ENCODE assay signal across 8 cellular contexts in genomic region chr5:132714456-132715307, GRCh38. TPM values are rescaled to one million over a fixed set of nuclear protein-coding genes. Genes with fewer than 3 reads are reported as not detected.
DNase-seq lines count a peak whose midpoint lies in the region; ATAC-seq and TF ChIP-seq lines count a peak whose summit lies in the region.

No MANE protein-coding gene starts in this region.

- H3K4me2 ChIP-seq in neural progenitor cell, result no peak overlapping the region

- H3K27me3 ChIP-seq in breast epithelium, result no peaks in the 10 kb centered on the region
- no peaks in the 10 kb centered on the region for H3K27me3 ChIP-seq in neural progenitor cell

- H3K4me1 Mint-ChIP-seq in neural progenitor cell, result no peaks in the 10 kb centered on the region

- intact Hi-C loops in breast epithelium (cut with DNase I; ENCODE audit: low total_unique reads), result no loop called here

- H3K36me3 Mint-ChIP-seq in neural progenitor cell, result peaks cover 10% of the 10 kb centered on the region

- H3K27ac ChIP-seq in breast epithelium, result no peak overlapping the region
- H3K27ac ChIP-seq in neural progenitor cell, result no peak overlapping the region

- no peak overlapping the region for H3K4me3 Mint-ChIP-seq in neural progenitor cell

- H3K27me3 Mint-ChIP-seq in neural progenitor cell (ENCODE audit: insufficient read depth, low read depth), result no peaks in the 10 kb centered on the region

- no peak for TF ChIP-seq POLR2A in breast epithelium (IDR thresholded peaks at IDR 0.05)

- H3K79me2 ChIP-seq in neural progenitor cell (ENCODE audit: low read depth), result no peaks in the 10 kb centered on the region

- no peak overlapping the region for H2AFZ ChIP-seq in neural progenitor cell (replicated peaks)

- H3K9me3 ChIP-seq in breast epithelium (no peaks in the 10 kb centered on the region), neural progenitor cell (ENCODE audit: low read depth) (no peaks in the 10 kb centered on the region)

- H3K9me3 Mint-ChIP-seq in neural progenitor cell, result no peaks in the 10 kb centered on the region

- no peak overlapping the region for H3K9ac ChIP-seq in neural progenitor cell

- TF ChIP-seq CTCF in breast epithelium (IDR thresholded peaks at IDR 0.05) (peak in 2 of 3 donors; percentile 34 to 43), neural progenitor cell (IDR thresholded peaks at IDR 0.05) (peak; percentile 53)

- H4K20me1 ChIP-seq in neural progenitor cell (ENCODE audit: low read depth), result no peaks in the 10 kb centered on the region

- peaks cover 3% of the 10 kb centered on the region for H3F3A ChIP-seq in neural progenitor cell (ENCODE audit: low read depth)

- peak; percentile 52 for DNase-seq in ELR (ENCODE audit: low read depth)
- peak; percentile 10 for DNase-seq in LHCN-M2 (ENCODE audit: low read depth)
- DNase-seq in breast epithelium (ENCODE audit: low spot score in 2 of 2), result no peak
- DNase-seq in neural progenitor cell (ENCODE audit: low spot score), result no peak
- no peak for DNase-seq in globus pallidus (ENCODE audit: low spot score)
- DNase-seq in germinal center (ENCODE audit: low spot score), result no peak

- no peaks in the 10 kb centered on the region for H3K36me3 ChIP-seq in breast epithelium
- H3K36me3 ChIP-seq in neural progenitor cell, result peaks cover 4% of the 10 kb centered on the region

- ATAC-seq in GM18867 (IDR thresholded peaks at IDR 0.05; ENCODE audit: unreplicated experiment) (no peak), GM21576 (IDR thresholded peaks at IDR 0.05; ENCODE audit: unreplicated experiment) (no peak)

- H3K4me1 ChIP-seq in breast epithelium (no peaks in the 10 kb centered on the region), neural progenitor cell (no peaks in the 10 kb centered on the region)

- H3K4me3 ChIP-seq in breast epithelium (no peak overlapping the region), neural progenitor cell (no peak overlapping the region)

- H3K27ac Mint-ChIP-seq in neural progenitor cell, result no peak overlapping the region

RNA-seq across cellular contexts. Expression of gene KIF3A, which starts 22.7 kb away (rescaled TPM):
- total RNA-seq in LHCN-M2 (2014; rRNA removed) (4.8 and 7.2 TPM in 2 replicates), breast epithelium (10 to 100 TPM in 2 of 3 donors, 1 to 10 TPM in 1; 4.5 to 15.7 (median 11.5) TPM), neural progenitor cell (ENCODE audit: low replicate concordance) (13.9 and 27.6 TPM in 2 replicates)
- polyA plus RNA-seq in LHCN-M2 (2012), result 3.5 TPM

RNA-seq across cellular contexts. Expression of gene CCNI2, which starts 32.5 kb away (rescaled TPM):
- total RNA-seq in LHCN-M2 (2014; rRNA removed) (0.06 TPM in 1 of 2 replicates, not detected in the other), breast epithelium (1 to 10 TPM in 1 of 3 donors, under 1 TPM in 1, not detected in 1; 0.98 to 2.0 TPM), neural progenitor cell (ENCODE audit: low replicate concordance) (0.22 TPM in 1 of 2 replicates, not detected in the other)
- not detected for polyA plus RNA-seq in LHCN-M2 (2012)

RNA-seq across cellular contexts. Expression of gene IL4, which starts 40.9 kb away (rescaled TPM):
- total RNA-seq in LHCN-M2 (2014; rRNA removed) (not detected in 2 replicates), breast epithelium (not detected), neural progenitor cell (ENCODE audit: low replicate concordance) (not detected in 2 replicates)
- polyA plus RNA-seq in LHCN-M2 (2012), result not detected

RNA-seq across cellular contexts. Expression of gene IL13, which starts 56.7 kb away (rescaled TPM):
- not detected in 2 replicates for total RNA-seq in LHCN-M2 (2014; rRNA removed)
- polyA plus RNA-seq in LHCN-M2 (2012), result not detected
- total RNA-seq in breast epithelium, result under 1 TPM in 2 of 3 donors, not detected in 1; 0.33 to 0.73 TPM
- not detected in 2 replicates for total RNA-seq in neural progenitor cell (ENCODE audit: low replicate concordance)

Comparison
In these comparisons a context has a peak if more than half of its experiments do, and no peak if none do; other contexts are left out.
1. DNase-seq: peak in ELR (single experiment) and LHCN-M2 (single experiment); none in breast epithelium (0 of 2), neural progenitor cell (single experiment), globus pallidus (single experiment) and germinal center (single experiment).